ENCODE assay signal across 8 cellular contexts in the genomic region with DNA sequence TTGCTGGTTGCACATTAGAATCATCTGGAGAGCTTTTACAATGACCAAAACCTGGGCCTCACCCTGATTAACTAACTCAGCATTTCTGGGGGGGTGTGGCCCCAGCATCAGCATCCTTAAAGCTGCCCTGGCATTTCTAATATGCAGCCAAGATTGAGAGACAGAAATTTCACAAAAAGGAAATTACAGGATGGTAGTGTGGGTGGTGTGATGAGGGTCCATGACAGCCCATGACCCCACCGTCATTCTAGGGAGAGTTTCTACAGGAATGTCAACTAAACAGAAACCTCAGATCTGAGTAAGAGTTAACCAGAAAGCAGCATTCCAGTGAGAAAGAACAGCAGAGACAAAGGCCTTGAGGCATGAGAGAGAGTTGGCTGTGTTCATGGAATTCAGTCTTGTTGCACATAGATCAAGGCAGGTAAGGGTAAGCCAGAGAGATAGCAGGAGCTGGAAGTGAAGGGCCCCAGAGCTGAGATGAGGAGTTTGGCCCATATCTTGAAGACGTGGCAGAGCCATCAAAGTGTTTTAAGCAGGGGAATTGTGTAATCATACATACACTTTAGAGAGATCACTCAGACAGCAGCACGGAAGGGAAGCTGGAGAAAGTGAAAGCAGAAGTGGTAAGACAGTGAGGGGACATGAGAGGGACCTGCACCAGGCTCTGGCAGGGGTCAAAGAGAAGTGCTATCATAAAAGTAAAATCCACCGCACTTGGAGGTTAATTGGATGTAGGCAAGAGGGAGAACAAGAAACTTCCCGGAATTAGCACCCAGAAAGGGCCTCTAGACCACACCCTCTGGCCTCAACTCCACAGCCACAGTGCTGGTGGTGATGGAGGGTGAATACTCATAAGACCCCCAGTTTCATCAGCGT. TPM values are rescaled to one million over a fixed set of nuclear protein-coding genes. Genes with fewer than 3 reads are reported as not detected.
A peak's percentile ranks its signal among the peaks of the same experiment; 100 is the strongest.
DNase-seq lines count a peak whose midpoint lies in the region; ATAC-seq and TF ChIP-seq lines count a peak whose summit lies in the region.

No MANE protein-coding gene starts in this region.

- no peaks in the 10 kb centered on the region for H3K36me3 Mint-ChIP-seq in WTC11

- H3K9me3 Mint-ChIP-seq in WTC11 = no peaks in the 10 kb centered on the region

- H2AFZ ChIP-seq in fibroblast of lung (ENCODE audit: low read length) = peak overlapping the region; percentile 94

- H3K36me3 ChIP-seq in fibroblast of lung (ENCODE audit: control insufficient read depth, insufficient read depth, low read length) = no peaks in the 10 kb centered on the region

- peak; percentile 98 for ATAC-seq in GM21447 (IDR thresholded peaks at IDR 0.05; ENCODE audit: unreplicated experiment)
- no peak for ATAC-seq in WTC11

- no peak overlapping the region for H3K4me3 Mint-ChIP-seq in WTC11

- H3K9me3 ChIP-seq in fibroblast of lung (ENCODE audit: control insufficient read depth, insufficient read depth, low read depth, low read length) = no peaks in the 10 kb centered on the region

- H3K27ac Mint-ChIP-seq in WTC11 = no peak overlapping the region

- peaks cover 21% of the 10 kb centered on the region for H3K27me3 Mint-ChIP-seq in WTC11 (ENCODE audit: low read depth)

- POLR2A ChIA-PET in WTC11 (lab: Charles Lee) = no interaction called here

- peak overlapping the region; percentile 88 for H3K4me2 ChIP-seq in fibroblast of lung (ENCODE audit: extremely low read depth, insufficient read depth, low read length)

- CTCF ChIA-PET in WTC11 (lab: Charles Lee) = no interaction called here

- peak overlapping the region; percentile 11 to 29 (median 16) for H3K4me3 ChIP-seq in fibroblast of lung (replicated peaks in 1 of 4; ENCODE audit: control extremely low read depth in 1 of 4, insufficient read depth in 1 of 4, low read depth in 3 of 4, low read length in 4 of 4)

- peaks cover 6% of the 10 kb centered on the region for H3K4me1 ChIP-seq in fibroblast of lung (ENCODE audit: control insufficient read depth, extremely low read depth, insufficient read depth, low read length)

- no peaks in the 10 kb centered on the region for H3K79me2 ChIP-seq in fibroblast of lung (ENCODE audit: control insufficient read depth, insufficient read depth, low read length)

- H3K27me3 ChIP-seq in fibroblast of lung (ENCODE audit: control insufficient read depth, insufficient read depth, low read length) = no peaks in the 10 kb centered on the region

- TF ChIP-seq CTCF in fibroblast of lung (conservative IDR thresholded peaks at IDR 0.05 in 1 of 2, IDR thresholded peaks at IDR 0.05 in 1 of 2; ENCODE audit: low read depth in 1 of 2, low read length in 2 of 2) (no peak), WTC11 (IDR thresholded peaks at IDR 0.05) (no peak)

- peak overlapping the region; percentile 68 for H3K27ac ChIP-seq in fibroblast of lung (ENCODE audit: insufficient read depth, low read length)

- H3K4me1 Mint-ChIP-seq in WTC11 = no peaks in the 10 kb centered on the region

- peak; percentile 80 for DNase-seq in GF-D8 (lab: John Stamatoyannopoulos, UW)
- DNase-seq in HT1080 (ENCODE audit: low read depth) = peak; percentile 55
- peak; percentile 54 to 57 for DNase-seq in activated CD4-positive, alpha-beta T cell treated with anti-CD3 and anti-CD28 coated beads for 4 hours
- DNase-seq in fibroblast of lung (ENCODE audit: low read depth in 2 of 2) = peak; percentile 79 to 80
- peak; percentile 77 for DNase-seq in pons (ENCODE audit: low spot score)
- no peak for DNase-seq in WTC11 (ENCODE audit: low spot score)
- DNase-seq in D341Med (ENCODE audit: low spot score) = no peak

- H4K20me1 ChIP-seq in fibroblast of lung (ENCODE audit: control insufficient read depth, extremely low read depth, insufficient read depth, low read length) = no peaks in the 10 kb centered on the region

- peak overlapping the region; percentile 14 for H3K9ac ChIP-seq in fibroblast of lung (ENCODE audit: insufficient read depth, low read length)

TF ChIP-seq in WTC11, 78 proteins besides CTCF, POLR2A, EP300 and RAD21:
- TF ChIP-seq, protein P1, sequence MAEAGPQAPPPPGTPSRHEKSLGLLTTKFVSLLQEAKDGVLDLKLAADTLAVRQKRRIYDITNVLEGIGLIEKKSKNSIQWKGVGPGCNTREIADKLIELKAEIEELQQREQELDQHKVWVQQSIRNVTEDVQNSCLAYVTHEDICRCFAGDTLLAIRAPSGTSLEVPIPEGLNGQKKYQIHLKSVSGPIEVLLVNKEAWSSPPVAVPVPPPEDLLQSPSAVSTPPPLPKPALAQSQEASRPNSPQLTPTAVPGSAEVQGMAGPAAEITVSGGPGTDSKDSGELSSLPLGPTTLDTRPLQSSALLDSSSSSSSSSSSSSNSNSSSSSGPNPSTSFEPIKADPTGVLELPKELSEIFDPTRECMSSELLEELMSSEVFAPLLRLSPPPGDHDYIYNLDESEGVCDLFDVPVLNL (CRISPR knock-in tag; IDR thresholded peaks at IDR 0.05; ENCODE audit: borderline replicate concordance, low read depth) = no peak
- TF ChIP-seq GTF2I (CRISPR knock-in tag; conservative IDR thresholded peaks at IDR 0.05) (no peak), ZMAT4 (CRISPR knock-in tag; IDR thresholded peaks at IDR 0.05) (no peak), SMAD4 (CRISPR knock-in tag; IDR thresholded peaks at IDR 0.05) (no peak), SP1 (CRISPR knock-in tag; conservative IDR thresholded peaks at IDR 0.05) (no peak), TP53 (CRISPR knock-in tag; IDR thresholded peaks at IDR 0.05) (no peak), OVOL2 (CRISPR knock-in tag; IDR thresholded peaks at IDR 0.05; ENCODE audit: borderline replicate concordance) (no peak), KAT7 (CRISPR knock-in tag; IDR thresholded peaks at IDR 0.05; ENCODE audit: borderline replicate concordance) (no peak)
- TF ChIP-seq, protein P2, sequence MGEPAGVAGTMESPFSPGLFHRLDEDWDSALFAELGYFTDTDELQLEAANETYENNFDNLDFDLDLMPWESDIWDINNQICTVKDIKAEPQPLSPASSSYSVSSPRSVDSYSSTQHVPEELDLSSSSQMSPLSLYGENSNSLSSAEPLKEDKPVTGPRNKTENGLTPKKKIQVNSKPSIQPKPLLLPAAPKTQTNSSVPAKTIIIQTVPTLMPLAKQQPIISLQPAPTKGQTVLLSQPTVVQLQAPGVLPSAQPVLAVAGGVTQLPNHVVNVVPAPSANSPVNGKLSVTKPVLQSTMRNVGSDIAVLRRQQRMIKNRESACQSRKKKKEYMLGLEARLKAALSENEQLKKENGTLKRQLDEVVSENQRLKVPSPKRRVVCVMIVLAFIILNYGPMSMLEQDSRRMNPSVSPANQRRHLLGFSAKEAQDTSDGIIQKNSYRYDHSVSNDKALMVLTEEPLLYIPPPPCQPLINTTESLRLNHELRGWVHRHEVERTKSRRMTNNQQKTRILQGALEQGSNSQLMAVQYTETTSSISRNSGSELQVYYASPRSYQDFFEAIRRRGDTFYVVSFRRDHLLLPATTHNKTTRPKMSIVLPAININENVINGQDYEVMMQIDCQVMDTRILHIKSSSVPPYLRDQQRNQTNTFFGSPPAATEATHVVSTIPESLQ (CRISPR knock-in tag; IDR thresholded peaks at IDR 0.05) = no peak

RNA-seq across cellular contexts. Expression of gene TRABD2A, which starts 7.8 kb away (rescaled TPM):
- 22.7 and 30.4 TPM in 2 replicates for total RNA-seq in HT1080 (2014; rRNA removed; shearing (Covaris generic))
- 10.5 and 14.0 TPM in 2 replicates for polyA plus RNA-seq in HT1080 (2015; cell fraction: cytosol; rRNA removed)
- 6.6 and 7.3 TPM in 2 replicates for polyA plus RNA-seq in HT1080 (2015; cell fraction: nucleus; rRNA removed)
- total RNA-seq in fibroblast of lung = 10.8 and 14.4 TPM in 2 replicates
- polyA plus RNA-seq in fibroblast of lung = 4.4 and 9.8 TPM in 2 replicates
- polyA plus RNA-seq in fibroblast of lung (2012) = 3.6 and 8.7 TPM in 2 replicates
- 1.8 and 30.6 TPM in 2 replicates for polyA minus RNA-seq in fibroblast of lung (ENCODE audit: low replicate concordance)
- 7.1 to 12.1 TPM (median 7.5 TPM) in 3 replicates for total RNA-seq in WTC11 (2021)

RNA-seq across cellular contexts. Expression of gene TMSB10, which starts 16.8 kb away (rescaled TPM):
- total RNA-seq in HT1080 (2014; rRNA removed; shearing (Covaris generic)) = 2,966 and 4,695 TPM in 2 replicates
- polyA plus RNA-seq in HT1080 (2015; cell fraction: cytosol; rRNA removed) = 5,377 and 5,409 TPM in 2 replicates
- polyA plus RNA-seq in HT1080 (2015; cell fraction: nucleus; rRNA removed) = 1,307 and 1,395 TPM in 2 replicates
- total RNA-seq in fibroblast of lung (8,130 and 10,208 TPM in 2 replicates), WTC11 (2021) (869 to 943 TPM (median 911 TPM) in 3 replicates)
- 7,414 and 10,645 TPM in 2 replicates for polyA plus RNA-seq in fibroblast of lung
- polyA plus RNA-seq in fibroblast of lung (2012) = 9,984 and 10,031 TPM in 2 replicates
- 1,198 and 1,308 TPM in 2 replicates for polyA minus RNA-seq in fibroblast of lung (ENCODE audit: low replicate concordance)

Comparison
In these comparisons a context has a peak if more than half of its experiments do, and no peak if none do; other contexts are left out.
1. DNase-seq: peak in GF-D8 (single experiment), HT1080 (single experiment), activated CD4-positive, alpha-beta T cell treated with anti-CD3 and anti-CD28 coated beads for 4 hours (2 of 2), fibroblast of lung (2 of 2) and pons (single experiment); none in WTC11 (single experiment) and D341Med (single experiment).